ENCODE assay signal across 4 cellular contexts in genomic region chr5:38941912-38942311, GRCh38.
"Had no signal": no experiment of that assay in that cellular context is flagged by ENCODE, and none has a peak within 500 bp of the region (broad histone marks: within the 10 kb centered on the region; RNA-seq: fewer than 3 reads in every experiment).

No MANE protein-coding gene starts in this region.

- H3K4me1 Mint-ChIP-seq: GM23338, H9 had no signal

- ATAC-seq: GM23338 had no signal

- H3K27ac Mint-ChIP-seq: GM23338, H9 had no signal

- DNase-seq: H9, HCEC 1CT, IMR-90 had no signal

- H3K9me3 Mint-ChIP-seq: GM23338, H9 had no signal

- H3K4me3 Mint-ChIP-seq: GM23338, H9 had no signal
